In the genomic region with DNA sequence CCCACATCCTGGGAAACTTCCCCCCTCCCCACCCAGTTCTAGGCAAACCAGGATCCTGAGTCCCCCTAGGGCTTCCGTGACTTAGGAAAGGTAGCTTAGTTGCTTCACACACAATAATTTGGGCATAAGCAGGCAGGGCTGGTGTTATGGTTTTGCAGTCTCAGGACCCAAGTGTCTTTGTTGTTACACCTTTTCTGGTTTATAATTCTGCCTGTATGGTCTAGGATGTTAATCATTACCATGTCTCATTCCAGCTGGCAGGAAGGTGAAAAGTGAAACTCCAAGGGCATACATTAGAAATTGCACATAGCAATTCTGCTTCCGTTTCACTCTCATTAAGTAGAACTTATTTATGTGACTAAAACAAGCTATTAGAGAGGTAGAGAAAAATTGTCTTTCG, we compare ENCODE assay signal across 11 cellular contexts. TPM values are rescaled to one million over a fixed set of nuclear protein-coding genes. Genes with fewer than 3 reads are reported as not detected.
DNase-seq lines count a peak whose midpoint lies in the region; ATAC-seq and TF ChIP-seq lines count a peak whose summit lies in the region.
"Had no signal": no experiment of that assay in that cellular context is flagged by ENCODE, and none has a peak within 500 bp of the region (broad histone marks: within the 10 kb centered on the region; RNA-seq: fewer than 3 reads in every experiment).

No MANE protein-coding gene starts in this region.

- H3K9me3 Mint-ChIP-seq in neural progenitor cell: peaks cover 2% of the 10 kb centered on the region
- no peaks in the 10 kb centered on the region for H3K9me3 Mint-ChIP-seq in stimulated activated effector memory CD8-positive, alpha-beta T cell treated with anti-CD3 and anti-CD28 coated beads, Interleukin-12 subunit alpha, Interleukin-12 subunit beta, amount 100 ng/mL, for 72 hours

- no peaks in the 10 kb centered on the region for H3K36me3 Mint-ChIP-seq in neural progenitor cell
- no peaks in the 10 kb centered on the region for H3K36me3 Mint-ChIP-seq in stimulated activated effector memory CD8-positive, alpha-beta T cell treated with anti-CD3 and anti-CD28 coated beads, Interleukin-12 subunit alpha, Interleukin-12 subunit beta, amount 100 ng/mL, for 72 hours

- no peaks in the 10 kb centered on the region for H3K27me3 Mint-ChIP-seq in neural progenitor cell (ENCODE audit: insufficient read depth, low read depth)

- H4K20me1 ChIP-seq in neural progenitor cell (ENCODE audit: low read depth): no peaks in the 10 kb centered on the region

- H3K27ac ChIP-seq in dorsolateral prefrontal cortex (peak overlapping the region in 35 of 59 donors; percentile 2 to 98 (median 53)), stomach (peak overlapping the region; percentile 75 to 93 (median 83)), neural progenitor cell (no peak overlapping the region)
- H3K27ac ChIP-seq: thyroid gland had no signal

- H3K4me1 ChIP-seq in stomach (peaks cover 0 to 18% (median 10%) of the 10 kb centered on the region in 4 donors), neural progenitor cell (no peaks in the 10 kb centered on the region)

- no peak for TF ChIP-seq POLR2A in stomach (IDR thresholded peaks at IDR 0.05)

- DNase-seq in dorsolateral prefrontal cortex (no peak), stomach (no peak), neural progenitor cell (ENCODE audit: low spot score) (no peak), NCI-H446 treated with DMSO at 0.1 percent for 48 hours (lab: John Stamatoyannopoulos, UW) (no peak)
- no peak for DNase-seq in stimulated activated effector memory CD8-positive, alpha-beta T cell treated with anti-CD3 and anti-CD28 coated beads, Interleukin-12 subunit alpha, Interleukin-12 subunit beta, amount 100 ng/mL, for 72 hours (ENCODE audit: low spot score in 2 of 2)
- DNase-seq: anterior cingulate cortex, NCI-H82, T-helper 2 cell, thyroid gland had no signal

- peak overlapping the region in 6 of 59 donors; percentile 1 to 28 (median 12) for H3K4me3 ChIP-seq in dorsolateral prefrontal cortex
- H3K4me3 ChIP-seq in stomach: peak overlapping the region; percentile 25 to 44 (median 32)
- no peak overlapping the region for H3K4me3 ChIP-seq in neural progenitor cell
- H3K4me3 ChIP-seq: thyroid gland had no signal

- intact Hi-C loops in dorsolateral prefrontal cortex (cut with DNase I): no loop called here
- intact Hi-C loops in stomach (cut with DNase I; ENCODE audit: low total_unique reads): no loop called here

- H3K4me2 ChIP-seq in neural progenitor cell: no peak overlapping the region

- 25 to 46% (median 38%) methylated on average over 3 of the region's 3 CpGs for WGBS in stomach, 5 donors

- H3K79me2 ChIP-seq in neural progenitor cell (ENCODE audit: low read depth): no peaks in the 10 kb centered on the region

- H3K9ac ChIP-seq in neural progenitor cell: no peak overlapping the region

- H3K36me3 ChIP-seq in stomach (no peaks in the 10 kb centered on the region), neural progenitor cell (no peaks in the 10 kb centered on the region)
- H3K36me3 ChIP-seq: thyroid gland had no signal

- H3K4me1 Mint-ChIP-seq in neural progenitor cell: no peaks in the 10 kb centered on the region
- H3K4me1 Mint-ChIP-seq in stimulated activated effector memory CD8-positive, alpha-beta T cell treated with anti-CD3 and anti-CD28 coated beads, Interleukin-12 subunit alpha, Interleukin-12 subunit beta, amount 100 ng/mL, for 72 hours: no peaks in the 10 kb centered on the region

- H3K27me3 ChIP-seq in dorsolateral prefrontal cortex (peaks cover 0 to 3% (median 0%) of the 10 kb centered on the region in 45 donors), stomach (no peaks in the 10 kb centered on the region), neural progenitor cell (no peaks in the 10 kb centered on the region)
- H3K27me3 ChIP-seq: thyroid gland had no signal

- H3K9me3 ChIP-seq in stomach: no peaks in the 10 kb centered on the region
- no peaks in the 10 kb centered on the region for H3K9me3 ChIP-seq in neural progenitor cell (ENCODE audit: low read depth)
- H3K9me3 ChIP-seq: thyroid gland had no signal

- peak; percentile 75 for ATAC-seq in GM19452 (IDR thresholded peaks at IDR 0.05; ENCODE audit: unreplicated experiment)
- peak; percentile 65 for ATAC-seq in HG03432 (IDR thresholded peaks at IDR 0.05; ENCODE audit: unreplicated experiment)
- no peak for ATAC-seq in stimulated activated effector memory CD8-positive, alpha-beta T cell treated with anti-CD3 and anti-CD28 coated beads, Interleukin-12 subunit alpha, Interleukin-12 subunit beta, amount 100 ng/mL, for 72 hours

- H3K27ac Mint-ChIP-seq in neural progenitor cell: no peak overlapping the region
- H3K27ac Mint-ChIP-seq in stimulated activated effector memory CD8-positive, alpha-beta T cell treated with anti-CD3 and anti-CD28 coated beads, Interleukin-12 subunit alpha, Interleukin-12 subunit beta, amount 100 ng/mL, for 72 hours: no peak overlapping the region

- H2AFZ ChIP-seq in neural progenitor cell (replicated peaks): no peak overlapping the region

- no peak overlapping the region for H3K4me3 Mint-ChIP-seq in neural progenitor cell
- H3K4me3 Mint-ChIP-seq in stimulated activated effector memory CD8-positive, alpha-beta T cell treated with anti-CD3 and anti-CD28 coated beads, Interleukin-12 subunit alpha, Interleukin-12 subunit beta, amount 100 ng/mL, for 72 hours: no peak overlapping the region

- TF ChIP-seq EP300 in stomach (IDR thresholded peaks at IDR 0.05): no peak

- no peaks in the 10 kb centered on the region for H3F3A ChIP-seq in neural progenitor cell (ENCODE audit: low read depth)

- no peak for TF ChIP-seq CTCF in dorsolateral prefrontal cortex (IDR thresholded peaks at IDR 0.05 in 54 of 56, conservative IDR thresholded peaks at IDR 0.05 in 2 of 56; ENCODE audit: low read depth in 1 of 56, partially characterized antibody in 56 of 56)
- no peak for TF ChIP-seq CTCF in stomach (IDR thresholded peaks at IDR 0.05)
- TF ChIP-seq CTCF in neural progenitor cell (IDR thresholded peaks at IDR 0.05): no peak

RNA-seq across cellular contexts. Expression of a gene that starts 16.8 kb away (rescaled TPM):
- total RNA-seq in dorsolateral prefrontal cortex (100 to 1,000 TPM in 30 of 120 experiments, 10 to 100 TPM in 90; 13.0 to 301 (median 73.0) TPM), stomach (10 to 100 TPM in 4 of 5 donors, 1 to 10 TPM in 1; 2.3 to 42.6 (median 24.0) TPM), neural progenitor cell (ENCODE audit: low replicate concordance) (2.8 and 4.3 TPM in 2 replicates)
- 1 to 10 TPM; 1.2 to 4.9 (median 1.6) TPM for polyA plus RNA-seq in stomach
